ENCODE assay signal across 18 cellular contexts in the genomic region with DNA sequence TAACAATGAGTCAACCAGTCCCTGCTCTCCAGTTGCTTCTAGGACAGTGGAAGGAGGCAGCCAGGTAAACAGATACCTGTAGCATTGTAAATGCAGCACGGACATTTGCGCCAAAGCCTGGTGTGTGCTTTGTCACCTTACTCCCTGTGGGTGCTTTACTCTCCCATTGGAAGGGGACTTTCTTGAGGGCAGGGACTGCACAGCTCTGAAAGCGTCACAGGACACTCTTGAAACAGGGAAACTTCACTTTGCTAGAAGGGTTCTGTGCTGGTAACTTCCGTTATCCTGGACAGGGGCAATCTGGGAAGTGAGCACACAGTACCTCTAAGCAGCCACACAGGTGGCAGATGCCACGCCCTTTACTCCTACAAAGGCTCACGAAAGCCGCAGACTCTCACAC.
DNase-seq lines count a peak whose midpoint lies in the region; ATAC-seq and TF ChIP-seq lines count a peak whose summit lies in the region.
"Had no signal": no experiment of that assay in that cellular context is flagged by ENCODE, and none has a peak within 500 bp of the region (broad histone marks: within the 10 kb centered on the region; RNA-seq: fewer than 3 reads in every experiment).

No MANE protein-coding gene starts in this region.

- DNase-seq in COLO668 (lab: John Stamatoyannopoulos, UW; ENCODE audit: unreplicated experiment) (peak; percentile 24), GM23338 (ENCODE audit: low spot score) (no peak), RPMI8226 (peak; percentile 16), neural progenitor cell (ENCODE audit: low spot score) (no peak), inferior parietal cortex (ENCODE audit: extremely low spot score) (no peak), glomerular visceral epithelial cell (ENCODE audit: extremely low spot score) (no peak), Caco-2 (no peak)
- DNase-seq: ACHN; BE2C; C1 segment of cervical spinal cord; CD4-positive, CD25-positive, alpha-beta regulatory T cell; CD8-positive, alpha-beta memory T cell; DMS153; DMS79; GDM1 had no signal

- no peaks in the 10 kb centered on the region for H3K9me3 Mint-ChIP-seq in GM23338
- H3K9me3 Mint-ChIP-seq in neural progenitor cell, result no peaks in the 10 kb centered on the region
- no peaks in the 10 kb centered on the region for H3K9me3 Mint-ChIP-seq in Caco-2 (ENCODE audit: unreplicated experiment)
- H3K9me3 Mint-ChIP-seq: CD8-positive, alpha-beta memory T cell had no signal

- H3K9me3 ChIP-seq in neural progenitor cell (ENCODE audit: low read depth) (no peaks in the 10 kb centered on the region), Caco-2 (no peaks in the 10 kb centered on the region)
- H3K9me3 ChIP-seq: BE2C, HAP-1 had no signal

- H3K36me3 Mint-ChIP-seq in GM23338 (ENCODE audit: low read depth) (no peaks in the 10 kb centered on the region), neural progenitor cell (no peaks in the 10 kb centered on the region), Caco-2 (ENCODE audit: insufficient read depth, unreplicated experiment) (no peaks in the 10 kb centered on the region)
- H3K36me3 Mint-ChIP-seq: CD4-positive, CD25-positive, alpha-beta regulatory T cell; CD8-positive, alpha-beta memory T cell had no signal

- H3K36me3 ChIP-seq in GM23338 (ENCODE audit: insufficient read depth) (no peaks in the 10 kb centered on the region), neural progenitor cell (no peaks in the 10 kb centered on the region), Caco-2 (ENCODE audit: control insufficient read depth, insufficient read depth, low read length) (no peaks in the 10 kb centered on the region)
- H3K36me3 ChIP-seq: BE2C, HAP-1 had no signal

- POLR2A ChIA-PET in Caco-2 (lab: Charles Lee), result no interaction called here

- H3K4me1 ChIP-seq in GM23338 (ENCODE audit: insufficient read depth), result no peaks in the 10 kb centered on the region
- H3K4me1 ChIP-seq in neural progenitor cell, result no peaks in the 10 kb centered on the region
- H3K4me1 ChIP-seq in Caco-2, result no peaks in the 10 kb centered on the region
- H3K4me1 ChIP-seq: HAP-1 had no signal

- H3K27me3 ChIP-seq in GM23338 (ENCODE audit: insufficient read depth) (no peaks in the 10 kb centered on the region), neural progenitor cell (no peaks in the 10 kb centered on the region), Caco-2 (replicated peaks; ENCODE audit: control insufficient read depth, insufficient read depth, low read length) (no peaks in the 10 kb centered on the region)
- H3K27me3 ChIP-seq: BE2C had no signal

- H3K4me3 Mint-ChIP-seq in GM23338 (no peak overlapping the region), neural progenitor cell (no peak overlapping the region), Caco-2 (ENCODE audit: unreplicated experiment) (no peak overlapping the region)
- H3K4me3 Mint-ChIP-seq: CD4-positive, CD25-positive, alpha-beta regulatory T cell; CD8-positive, alpha-beta memory T cell had no signal

- H3K9ac ChIP-seq in neural progenitor cell, result no peak overlapping the region

- no peaks in the 10 kb centered on the region for H3K9me2 ChIP-seq in GM23338 (ENCODE audit: insufficient read depth)

- peak overlapping the region; percentile 43 for H2AFZ ChIP-seq in GM23338
- no peak overlapping the region for H2AFZ ChIP-seq in neural progenitor cell (replicated peaks)

- TF ChIP-seq CTCF in GM23338 (conservative IDR thresholded peaks at IDR 0.05; ENCODE audit: low read depth in 2 of 2) (no peak), neural progenitor cell (IDR thresholded peaks at IDR 0.05) (no peak), Caco-2 (IDR thresholded peaks at IDR 0.05; ENCODE audit: insufficient read depth in 1 of 2, low read depth in 1 of 2, low read length in 1 of 2, severe bottlenecking in 1 of 2, unreplicated experiment in 1 of 2) (no peak)

- H3F3A ChIP-seq in GM23338 (replicated peaks; ENCODE audit: low read depth) (no peaks in the 10 kb centered on the region), neural progenitor cell (ENCODE audit: low read depth) (no peaks in the 10 kb centered on the region)

- H3K79me2 ChIP-seq in GM23338 (replicated peaks; ENCODE audit: insufficient read depth) (no peaks in the 10 kb centered on the region), neural progenitor cell (ENCODE audit: low read depth) (no peaks in the 10 kb centered on the region)

- H4K20me1 ChIP-seq in GM23338 (replicated peaks; ENCODE audit: insufficient read depth) (no peaks in the 10 kb centered on the region), neural progenitor cell (ENCODE audit: low read depth) (no peaks in the 10 kb centered on the region)

- H3K27ac ChIP-seq in GM23338 (ENCODE audit: low read depth) (no peak overlapping the region), neural progenitor cell (no peak overlapping the region)
- H3K27ac ChIP-seq: HL-60 had no signal

- CTCF ChIA-PET in Caco-2 (lab: Charles Lee), result no interaction called here

- peaks cover 4% of the 10 kb centered on the region for H3K27me3 Mint-ChIP-seq in GM23338 (ENCODE audit: insufficient read depth, low read depth, poor library complexity)
- H3K27me3 Mint-ChIP-seq in neural progenitor cell (ENCODE audit: insufficient read depth, low read depth), result peaks cover 9% of the 10 kb centered on the region
- peaks cover 3% of the 10 kb centered on the region for H3K27me3 Mint-ChIP-seq in Caco-2 (ENCODE audit: insufficient read depth, unreplicated experiment)
- H3K27me3 Mint-ChIP-seq: CD4-positive, CD25-positive, alpha-beta regulatory T cell had no signal

- H3K4me3 ChIP-seq in GM23338 (no peak overlapping the region), neural progenitor cell (no peak overlapping the region), Caco-2 (ENCODE audit: low read depth, low read length) (no peak overlapping the region)
- H3K4me3 ChIP-seq: HAP-1 had no signal

- no peaks in the 10 kb centered on the region for H3K4me1 Mint-ChIP-seq in GM23338
- H3K4me1 Mint-ChIP-seq in neural progenitor cell, result peaks cover 40% of the 10 kb centered on the region
- H3K4me1 Mint-ChIP-seq in Caco-2 (ENCODE audit: low read depth, unreplicated experiment), result no peaks in the 10 kb centered on the region
- H3K4me1 Mint-ChIP-seq: CD4-positive, CD25-positive, alpha-beta regulatory T cell; CD8-positive, alpha-beta memory T cell had no signal

- no peak; the same call in 2 of the 3 replicates for ATAC-seq in GM23338
- no peak for ATAC-seq in HG03521 (IDR thresholded peaks at IDR 0.05; ENCODE audit: unreplicated experiment)

- H3K4me2 ChIP-seq in GM23338, result no peak overlapping the region
- no peak overlapping the region for H3K4me2 ChIP-seq in neural progenitor cell

- no peak overlapping the region for H3K27ac Mint-ChIP-seq in GM23338
- peak overlapping the region; percentile 30 for H3K27ac Mint-ChIP-seq in neural progenitor cell
- no peak overlapping the region for H3K27ac Mint-ChIP-seq in Caco-2 (ENCODE audit: unreplicated experiment)
- H3K27ac Mint-ChIP-seq: CD4-positive, CD25-positive, alpha-beta regulatory T cell; CD8-positive, alpha-beta memory T cell had no signal

- intact Hi-C loops in Caco-2 (cut with micrococcal nuclease; ENCODE audit: unreplicated experiment), result no loop called here

- no TSS peak for BruUV-seq in Caco-2 (replicated peaks; lab: Mats Ljungman, UMichigan)

TF ChIP-seq in GM23338, 12 proteins besides CTCF, POLR2A, EP300 and RAD21 (continues in another document):
- TF ChIP-seq ETS1 (IDR thresholded peaks at IDR 0.05) (no peak), ZNF331 (CRISPR knock-in tag; IDR thresholded peaks at IDR 0.05; ENCODE audit: low read depth) (no peak), CREB1 (CRISPR knock-in tag; IDR thresholded peaks at IDR 0.05; ENCODE audit: low read depth) (no peak), EZH2 (IDR thresholded peaks at IDR 0.05; ENCODE audit: low read depth, unreplicated experiment) (no peak), NANOG (IDR thresholded peaks at IDR 0.05; ENCODE audit: borderline replicate concordance) (no peak), POLR2AphosphoS5 (IDR thresholded peaks at IDR 0.05; ENCODE audit: low read depth) (no peak), JUNB (IDR thresholded peaks at IDR 0.05; ENCODE audit: unreplicated experiment) (no peak)
- TF ChIP-seq, protein P1, sequence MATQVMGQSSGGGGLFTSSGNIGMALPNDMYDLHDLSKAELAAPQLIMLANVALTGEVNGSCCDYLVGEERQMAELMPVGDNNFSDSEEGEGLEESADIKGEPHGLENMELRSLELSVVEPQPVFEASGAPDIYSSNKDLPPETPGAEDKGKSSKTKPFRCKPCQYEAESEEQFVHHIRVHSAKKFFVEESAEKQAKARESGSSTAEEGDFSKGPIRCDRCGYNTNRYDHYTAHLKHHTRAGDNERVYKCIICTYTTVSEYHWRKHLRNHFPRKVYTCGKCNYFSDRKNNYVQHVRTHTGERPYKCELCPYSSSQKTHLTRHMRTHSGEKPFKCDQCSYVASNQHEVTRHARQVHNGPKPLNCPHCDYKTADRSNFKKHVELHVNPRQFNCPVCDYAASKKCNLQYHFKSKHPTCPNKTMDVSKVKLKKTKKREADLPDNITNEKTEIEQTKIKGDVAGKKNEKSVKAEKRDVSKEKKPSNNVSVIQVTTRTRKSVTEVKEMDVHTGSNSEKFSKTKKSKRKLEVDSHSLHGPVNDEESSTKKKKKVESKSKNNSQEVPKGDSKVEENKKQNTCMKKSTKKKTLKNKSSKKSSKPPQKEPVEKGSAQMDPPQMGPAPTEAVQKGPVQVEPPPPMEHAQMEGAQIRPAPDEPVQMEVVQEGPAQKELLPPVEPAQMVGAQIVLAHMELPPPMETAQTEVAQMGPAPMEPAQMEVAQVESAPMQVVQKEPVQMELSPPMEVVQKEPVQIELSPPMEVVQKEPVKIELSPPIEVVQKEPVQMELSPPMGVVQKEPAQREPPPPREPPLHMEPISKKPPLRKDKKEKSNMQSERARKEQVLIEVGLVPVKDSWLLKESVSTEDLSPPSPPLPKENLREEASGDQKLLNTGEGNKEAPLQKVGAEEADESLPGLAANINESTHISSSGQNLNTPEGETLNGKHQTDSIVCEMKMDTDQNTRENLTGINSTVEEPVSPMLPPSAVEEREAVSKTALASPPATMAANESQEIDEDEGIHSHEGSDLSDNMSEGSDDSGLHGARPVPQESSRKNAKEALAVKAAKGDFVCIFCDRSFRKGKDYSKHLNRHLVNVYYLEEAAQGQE (IDR thresholded peaks at IDR 0.05; ENCODE audit: unreplicated experiment), result no peak

Comparison
In these comparisons a context has a peak if more than half of its experiments do, and no peak if none do; other contexts are left out.
1. DNase-seq: peak in COLO668 (single experiment) and RPMI8226 (single experiment); none in GM23338 (single experiment), neural progenitor cell (single experiment), inferior parietal cortex (single experiment), glomerular visceral epithelial cell (single experiment) and Caco-2 (0 of 2).